Comparison of ENCODE assay signal across 8 cellular contexts in the genomic region with DNA sequence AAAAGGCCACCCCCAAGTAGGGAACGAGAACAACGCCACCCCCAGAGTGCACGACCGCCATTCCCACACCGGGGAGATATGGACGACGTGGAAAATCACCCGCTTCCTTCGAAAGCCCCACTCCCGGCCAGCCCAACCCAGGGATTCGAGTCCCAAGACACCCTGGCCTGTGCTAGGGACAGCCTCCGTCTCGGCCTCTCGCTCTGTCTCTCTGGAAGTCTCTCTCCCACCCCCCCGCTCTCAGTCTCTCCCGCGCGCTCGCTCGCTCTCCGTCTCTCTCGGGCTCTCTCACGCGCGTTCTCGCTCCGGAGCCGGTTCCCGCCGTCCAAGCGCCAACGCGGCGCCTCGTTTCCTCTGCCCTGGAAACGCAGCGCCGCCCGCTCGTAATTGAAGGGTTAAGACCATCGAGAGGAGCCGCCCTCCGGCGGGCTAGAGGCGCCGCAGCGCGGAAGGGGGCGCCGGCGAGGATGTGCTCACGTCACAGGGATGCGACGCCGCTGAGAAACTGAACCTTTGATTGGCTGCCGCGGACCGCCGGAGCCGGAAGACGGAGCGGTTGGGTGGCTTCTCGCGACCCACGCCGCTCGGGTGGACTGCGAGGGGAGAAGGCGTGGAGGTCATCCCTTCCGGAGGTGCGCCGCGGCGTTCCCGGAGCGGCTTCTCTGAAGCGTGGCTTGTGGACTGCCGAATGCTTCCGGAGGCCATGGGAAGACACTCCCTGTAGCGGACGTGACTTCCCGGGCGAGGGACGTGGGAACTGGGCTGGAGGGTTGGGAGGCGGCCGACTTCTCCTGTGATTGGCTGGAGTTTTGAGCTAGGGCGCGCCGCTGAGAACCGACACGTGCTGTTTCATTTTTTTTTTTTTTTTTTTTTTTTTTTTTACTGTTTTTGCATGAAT. TPM values are rescaled to one million over a fixed set of nuclear protein-coding genes. Genes with fewer than 3 reads are reported as not detected.
A peak's percentile ranks its signal among the peaks of the same experiment; 100 is the strongest.
DNase-seq lines count a peak whose midpoint lies in the region; ATAC-seq and TF ChIP-seq lines count a peak whose summit lies in the region.
"Not testable (repeated sequence)": the region's sequence is repeated elsewhere in the genome, so short reads cannot be mapped to it uniquely, and the experiment has no call there.

FAM156A (minus strand) TSS at position 406 of the 898 bp plus-strand sequence. CDS start 9,930 bp downstream, outside the sequence.

- no CpG with 5 or more reads among the region's 91 CpGs for WGBS in heart left ventricle, 4 donors

- not testable (repeated sequence) for TF ChIP-seq POLR2A in heart left ventricle (IDR thresholded peaks at IDR 0.05); uterus (IDR thresholded peaks at IDR 0.05)

- ATAC-seq in GM18858 (IDR thresholded peaks at IDR 0.05; ENCODE audit: unreplicated experiment) (peak; percentile 73), GM21529 (IDR thresholded peaks at IDR 0.05; ENCODE audit: unreplicated experiment) (peak; percentile 77), HG03045 (IDR thresholded peaks at IDR 0.05; ENCODE audit: unreplicated experiment) (peak; percentile 89), PC-3 (peak; percentile 84), heart left ventricle (peak; percentile 86 to 94 (median 92)), omental fat pad (ENCODE audit: low FRiP score) (peak; percentile 90)
- ATAC-seq in activated naive CD8-positive, alpha-beta T cell treated with anti-CD3 and anti-CD28 coated beads, Interleukin-2, amount 50 U/mL, for 24 hours = peak; percentile 86

- not testable (repeated sequence) for H2AFZ ChIP-seq in PC-3 (ENCODE audit: low read length)

- CTCF ChIA-PET in PC-3 (lab: Charles Lee) = not testable (repeated sequence)

- H4K20me1 ChIP-seq in PC-3 (ENCODE audit: low read length) = not testable (repeated sequence)

- POLR2A ChIA-PET in PC-3 (lab: Charles Lee; ENCODE audit: unreplicated experiment) = not testable (repeated sequence)

- not testable (repeated sequence) for H3K9me3 ChIP-seq in PC-3 (ENCODE audit: low read length); heart left ventricle; uterus

- not testable (repeated sequence) for H3K27ac Mint-ChIP-seq in activated naive CD8-positive, alpha-beta T cell treated with anti-CD3 and anti-CD28 coated beads, Interleukin-2, amount 50 U/mL, for 24 hours

- not testable (repeated sequence) for H3K4me1 ChIP-seq in PC-3 (ENCODE audit: insufficient read depth, low read length); heart left ventricle; uterus

- H3K4me1 Mint-ChIP-seq in activated naive CD8-positive, alpha-beta T cell treated with anti-CD3 and anti-CD28 coated beads, Interleukin-2, amount 50 U/mL, for 24 hours = not testable (repeated sequence)

- intact Hi-C loops in PC-3 (cut with micrococcal nuclease); heart left ventricle (cut with DNase I); uterus (cut with DNase I; ENCODE audit: low total_unique reads): not testable (repeated sequence)

- not testable (repeated sequence) for H3K9ac ChIP-seq in PC-3 (ENCODE audit: low read length)

- H3K36me3 ChIP-seq in PC-3 (ENCODE audit: low read depth, low read length); heart left ventricle; uterus: not testable (repeated sequence)

- not testable (repeated sequence) for H3K4me2 ChIP-seq in PC-3 (ENCODE audit: low read length)

- not testable (repeated sequence) for H3K36me3 Mint-ChIP-seq in activated naive CD8-positive, alpha-beta T cell treated with anti-CD3 and anti-CD28 coated beads, Interleukin-2, amount 50 U/mL, for 24 hours (ENCODE audit: low read depth)

- TF ChIP-seq CTCF in PC-3 (conservative IDR thresholded peaks at IDR 0.05; ENCODE audit: low read depth, low read length); heart left ventricle (IDR thresholded peaks at IDR 0.05); omental fat pad (IDR thresholded peaks at IDR 0.05); uterus (IDR thresholded peaks at IDR 0.05): not testable (repeated sequence)

- not testable (repeated sequence) for H3K4me3 Mint-ChIP-seq in activated naive CD8-positive, alpha-beta T cell treated with anti-CD3 and anti-CD28 coated beads, Interleukin-2, amount 50 U/mL, for 24 hours

- H3F3A ChIP-seq in PC-3 (ENCODE audit: low read length, unreplicated experiment) = not testable (repeated sequence)

- H3K27ac ChIP-seq in PC-3 (ENCODE audit: low read length); heart left ventricle; uterus: not testable (repeated sequence)

- not testable (repeated sequence) for DNase-seq in PC-3; activated naive CD8-positive, alpha-beta T cell treated with anti-CD3 and anti-CD28 coated beads, Interleukin-2, amount 50 U/mL, for 24 hours; heart left ventricle; omental fat pad (ENCODE audit: low spot score); uterus

- not testable (repeated sequence) for H3K4me3 ChIP-seq in PC-3 (ENCODE audit: low read length); heart left ventricle; uterus

- H3K9me2 ChIP-seq in PC-3 (replicated peaks; ENCODE audit: low read length) = not testable (repeated sequence)

- not testable (repeated sequence) for H3K79me2 ChIP-seq in PC-3 (ENCODE audit: low read length)

- not testable (repeated sequence) for BruUV-seq in PC-3 (replicated peaks; lab: Mats Ljungman, UMichigan)

- not testable (repeated sequence) for H3K9me3 Mint-ChIP-seq in activated naive CD8-positive, alpha-beta T cell treated with anti-CD3 and anti-CD28 coated beads, Interleukin-2, amount 50 U/mL, for 24 hours

- not testable (repeated sequence) for H3K27me3 Mint-ChIP-seq in activated naive CD8-positive, alpha-beta T cell treated with anti-CD3 and anti-CD28 coated beads, Interleukin-2, amount 50 U/mL, for 24 hours

- not testable (repeated sequence) for H3K27me3 ChIP-seq in PC-3 (ENCODE audit: low read length); heart left ventricle; uterus

RNA-seq across cellular contexts. Expression of gene FAM156A, which starts in this region (rescaled TPM):
- 8.2 and 21.1 TPM in 2 replicates for total RNA-seq in PC-3 (2014; rRNA removed)
- total RNA-seq in heart left ventricle = 1 to 10 TPM; 3.6 to 8.7 (median 7.0) TPM
- 10 to 100 TPM in 1 of 2 donors, 1 to 10 TPM in 1; 6.5 to 12.9 TPM for polyA plus RNA-seq in heart left ventricle
- 10 to 100 TPM in 3 of 4 donors, 1 to 10 TPM in 1; 9.0 to 43.8 (median 15.2) TPM for total RNA-seq in omental fat pad
- 10 to 100 TPM; 12.9 to 89.1 (median 25.8) TPM for total RNA-seq in uterus
